In genomic region chr7:22695476-22696132, GRCh38 we compare ENCODE assay signal across 13 cellular contexts. TPM values are rescaled to one million over a fixed set of nuclear protein-coding genes. Genes with fewer than 3 reads are reported as not detected.
"Had no signal": no experiment of that assay in that cellular context is flagged by ENCODE, and none has a peak within 500 bp of the region (broad histone marks: within the 10 kb centered on the region; RNA-seq: fewer than 3 reads in every experiment).

No MANE protein-coding gene starts in this region.

- H3K9me3 Mint-ChIP-seq: activated naive CD4-positive, alpha-beta T cell treated with anti-CD3 and anti-CD28 coated beads for 36 hours; type B pancreatic cell had no signal

- H3K4me3 ChIP-seq: dorsolateral prefrontal cortex, right atrium auricular region had no signal

- ATAC-seq: esophagus mucosa had no signal

- H3K27ac ChIP-seq: dorsolateral prefrontal cortex, right atrium auricular region had no signal

- H3K36me3 Mint-ChIP-seq: type B pancreatic cell had no signal

- H3K36me3 ChIP-seq: right atrium auricular region had no signal

- H3K4me3 Mint-ChIP-seq: activated naive CD4-positive, alpha-beta T cell treated with anti-CD3 and anti-CD28 coated beads for 36 hours; type B pancreatic cell had no signal

- DNase-seq: activated CD8-positive, alpha-beta memory T cell treated with anti-CD3 and anti-CD28 coated beads, Interleukin-2, amount 50 U/mL, for 48 hours; activated naive CD4-positive, alpha-beta T cell treated with anti-CD3 and anti-CD28 coated beads for 36 hours; aorta; dorsolateral prefrontal cortex; glutamatergic neuron; midbrain; SHP77 treated with DMSO at 0.1 percent for 48 hours; small intestine; substantia nigra; SW 1271 had no signal

- H3K9me3 ChIP-seq: right atrium auricular region had no signal

- H3K27me3 ChIP-seq: dorsolateral prefrontal cortex, right atrium auricular region had no signal

RNA-seq across cellular contexts. Expression of gene IL6, which starts 31.4 kb away (rescaled TPM):
- total RNA-seq: esophagus mucosa had no signal
